ENCODE assay signal across 8 cellular contexts in genomic region chrX:48521353-48522243, GRCh38. TPM values are rescaled to one million over a fixed set of nuclear protein-coding genes. Genes with fewer than 3 reads are reported as not detected.
A peak's percentile ranks its signal among the peaks of the same experiment; 100 is the strongest.
DNase-seq lines count a peak whose midpoint lies in the region; TF ChIP-seq lines count a peak whose summit lies in the region.

Gene EBP, plus strand, starts transcription at chrX:48521808. Its CDS starts 1,964 bp downstream, at chrX:48523772.

- H3K4me1 Mint-ChIP-seq in CD8-positive, alpha-beta memory T cell, result peaks cover 22 to 47% (median 25%) of the 10 kb centered on the region in 3 donors

- peak within 1 kb of the TSS; percentile 85 for H3K4me3 ChIP-seq in CD8-positive, alpha-beta memory T cell (ENCODE audit: low read length)

- peak; percentile 88 to 96 (median 94) for DNase-seq in CD8-positive, alpha-beta memory T cell
- DNase-seq in GM20000 (ENCODE audit: low spot score), result peak; percentile 92
- peak; percentile 97 for DNase-seq in HT-29 (ENCODE audit: low spot score)
- DNase-seq in NK-92 treated with Interleukin-12 subunit alpha and Interleukin-12 subunit beta, amount 100 ng/mL, for 24 hours (lab: John Stamatoyannopoulos, UW), result peak; percentile 89
- peak; percentile 82 to 85 for DNase-seq in activated CD8-positive, alpha-beta memory T cell treated with anti-CD3 and anti-CD28 coated beads for 1 hour (ENCODE audit: extremely low read depth in 1 of 2, low read depth in 1 of 2)
- peak; percentile 93 for DNase-seq in effector CD8-positive, alpha-beta T cell (lab: John Stamatoyannopoulos, UW)
- peak; percentile 87 for DNase-seq in medulla oblongata (ENCODE audit: extremely low spot score)
- DNase-seq in stimulated activated CD4-positive, alpha-beta T cell treated with anti-CD3 and anti-CD28 coated beads, TNF-alpha, amount 100 ng/mL, for 48 hours (ENCODE audit: low read depth in 3 of 3), result peak; percentile 87 to 94 (median 90)

- no peaks in the 10 kb centered on the region for H3K27me3 ChIP-seq in CD8-positive, alpha-beta memory T cell (ENCODE audit: insufficient read depth, low read length, poor library complexity, severe bottlenecking)

- H3K9me3 ChIP-seq in CD8-positive, alpha-beta memory T cell (ENCODE audit: low read length), result no peaks in the 10 kb centered on the region

- H3K36me3 Mint-ChIP-seq in CD8-positive, alpha-beta memory T cell, result peaks cover 0 to 28% (median 3%) of the 10 kb centered on the region in 3 donors

- H3K36me3 ChIP-seq in CD8-positive, alpha-beta memory T cell (ENCODE audit: insufficient read depth, low read length), result peaks cover 6% of the 10 kb centered on the region

- TF ChIP-seq CTCF in GM20000 (IDR thresholded peaks at IDR 0.05; ENCODE audit: extremely low read depth, missing control alignments), result no peak

- H3K27me3 Mint-ChIP-seq in CD8-positive, alpha-beta memory T cell, result peaks cover 0 to 2% of the 10 kb centered on the region in 2 donors

- peak within 1 kb of the TSS; percentile 83 for H3K27ac ChIP-seq in CD8-positive, alpha-beta memory T cell (ENCODE audit: low read depth, low read length)

- H3K27ac Mint-ChIP-seq in CD8-positive, alpha-beta memory T cell, result peak within 1 kb of the TSS; percentile 87 to 96 (median 96)

- peaks cover 17% of the 10 kb centered on the region for H3K4me1 ChIP-seq in CD8-positive, alpha-beta memory T cell (ENCODE audit: insufficient read depth, low read length)

- CTCF ChIA-PET in CD8-positive, alpha-beta memory T cell (lab: Charles Lee), result interaction anchor here (0.7 kb wide), 1 partner anchor 18 kb away, joined by 3 read pairs; the partner anchor contains the start of gene TBC1D25

- POLR2A ChIA-PET in CD8-positive, alpha-beta memory T cell (lab: Charles Lee), result interaction anchor here (0.6 to 2.0 kb wide), 5 partner anchors 13 to 329 kb away, joined by 4 to 20 read pairs (median 4); partner anchors contain the start of genes PORCN, RBM3 and TBC1D25

- H3K4me3 Mint-ChIP-seq in CD8-positive, alpha-beta memory T cell, result peak within 1 kb of the TSS; percentile 84 to 97 (median 90)

- no peaks in the 10 kb centered on the region for H3K9me3 Mint-ChIP-seq in CD8-positive, alpha-beta memory T cell

RNA-seq across cellular contexts. Expression of gene EBP, which starts in this region (rescaled TPM):
- 100 to 1,000 TPM; 150 to 153 TPM for total RNA-seq in CD8-positive, alpha-beta memory T cell
- polyA plus RNA-seq in CD8-positive, alpha-beta memory T cell, result 109 TPM
- 285 and 311 TPM in 2 replicates for total RNA-seq in HT-29 (2014; rRNA removed; shearing (Covaris generic))

Comparison
In these comparisons a context has a peak if more than half of its experiments do, and no peak if none do; other contexts are left out.
1. Peak in every context shown above with its lines: DNase-seq, H3K4me3 ChIP-seq and H3K27ac ChIP-seq.